In the genomic region with DNA sequence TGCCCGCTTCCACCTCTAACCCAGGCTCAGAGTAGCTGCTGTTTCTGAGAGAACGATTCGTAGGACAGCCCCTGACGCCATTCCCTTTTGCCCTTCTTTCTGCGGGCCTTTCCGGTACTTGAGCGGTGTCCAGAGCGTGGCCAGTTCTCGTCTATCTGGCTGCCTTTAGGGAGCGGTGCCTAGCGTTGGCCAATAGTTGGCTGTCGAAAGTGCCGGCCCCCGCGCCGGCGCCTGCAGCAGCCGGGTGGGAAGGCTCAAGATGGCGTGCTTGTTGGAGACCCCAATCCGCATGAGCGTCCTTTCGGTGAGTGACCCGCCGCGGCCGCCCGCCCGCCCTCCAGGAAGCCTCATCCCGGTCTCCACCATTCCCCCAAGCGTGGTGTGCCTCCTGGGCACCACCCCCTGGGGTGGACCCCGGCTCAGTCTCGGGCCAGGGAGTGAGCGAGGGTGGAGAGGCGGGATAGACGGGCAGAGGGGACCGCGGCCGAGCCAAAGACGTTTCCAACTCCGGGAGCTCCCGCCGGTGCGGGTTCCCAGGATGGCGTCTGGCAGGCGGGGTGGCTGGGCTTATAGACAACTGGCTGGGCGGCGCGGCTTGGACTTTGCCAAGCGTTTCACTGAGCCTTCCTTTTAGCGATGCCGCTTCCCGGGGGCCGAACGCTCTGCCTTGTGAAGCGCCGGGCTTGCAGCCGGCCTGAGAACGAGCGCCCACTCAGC, we compare ENCODE assay signal across 1 cellular context.
TF ChIP-seq lines count a peak whose summit lies in the region.

A gene with protein sequence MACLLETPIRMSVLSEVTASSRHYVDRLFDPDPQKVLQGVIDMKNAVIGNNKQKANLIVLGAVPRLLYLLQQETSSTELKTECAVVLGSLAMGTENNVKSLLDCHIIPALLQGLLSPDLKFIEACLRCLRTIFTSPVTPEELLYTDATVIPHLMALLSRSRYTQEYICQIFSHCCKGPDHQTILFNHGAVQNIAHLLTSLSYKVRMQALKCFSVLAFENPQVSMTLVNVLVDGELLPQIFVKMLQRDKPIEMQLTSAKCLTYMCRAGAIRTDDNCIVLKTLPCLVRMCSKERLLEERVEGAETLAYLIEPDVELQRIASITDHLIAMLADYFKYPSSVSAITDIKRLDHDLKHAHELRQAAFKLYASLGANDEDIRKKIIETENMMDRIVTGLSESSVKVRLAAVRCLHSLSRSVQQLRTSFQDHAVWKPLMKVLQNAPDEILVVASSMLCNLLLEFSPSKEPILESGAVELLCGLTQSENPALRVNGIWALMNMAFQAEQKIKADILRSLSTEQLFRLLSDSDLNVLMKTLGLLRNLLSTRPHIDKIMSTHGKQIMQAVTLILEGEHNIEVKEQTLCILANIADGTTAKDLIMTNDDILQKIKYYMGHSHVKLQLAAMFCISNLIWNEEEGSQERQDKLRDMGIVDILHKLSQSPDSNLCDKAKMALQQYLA (plus strand): TSS at position 6 of the 717 bp plus-strand sequence. CDS start 254 bp downstream, at position 260.

TF ChIP-seq in HepG2, 621 proteins besides CTCF, POLR2A, EP300 and RAD21 (continued from another document):
- TF ChIP-seq, protein P1, sequence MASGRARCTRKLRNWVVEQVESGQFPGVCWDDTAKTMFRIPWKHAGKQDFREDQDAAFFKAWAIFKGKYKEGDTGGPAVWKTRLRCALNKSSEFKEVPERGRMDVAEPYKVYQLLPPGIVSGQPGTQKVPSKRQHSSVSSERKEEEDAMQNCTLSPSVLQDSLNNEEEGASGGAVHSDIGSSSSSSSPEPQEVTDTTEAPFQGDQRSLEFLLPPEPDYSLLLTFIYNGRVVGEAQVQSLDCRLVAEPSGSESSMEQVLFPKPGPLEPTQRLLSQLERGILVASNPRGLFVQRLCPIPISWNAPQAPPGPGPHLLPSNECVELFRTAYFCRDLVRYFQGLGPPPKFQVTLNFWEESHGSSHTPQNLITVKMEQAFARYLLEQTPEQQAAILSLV (CRISPR knock-in tag; IDR thresholded peaks at IDR 0.05; ENCODE audit: borderline replicate concordance): peak; percentile 73
- TF ChIP-seq ZNF331 (CRISPR knock-in tag; IDR thresholded peaks at IDR 0.05) (0 out of 2 replicates have a peak, but pooled peaks have one; percentile 3), HOXA3 (CRISPR knock-in tag; IDR thresholded peaks at IDR 0.05) (peak; percentile 93), ZNF354B (CRISPR knock-in tag; IDR thresholded peaks at IDR 0.05) (no peak), RXRA (CRISPR knock-in tag; IDR thresholded peaks at IDR 0.05) (peak; percentile 60), ZNF510 (CRISPR knock-in tag; IDR thresholded peaks at IDR 0.05; ENCODE audit: low read depth) (peak; percentile 75; the same call in 1 of the 2 replicates), TCF12 (IDR thresholded peaks at IDR 0.05) (no peak), TCF12 (CRISPR knock-in tag; IDR thresholded peaks at IDR 0.05) (no peak), ZSCAN9 (CRISPR knock-in tag; IDR thresholded peaks at IDR 0.05; ENCODE audit: borderline replicate concordance) (peak; percentile 26; the same call in 1 of the 2 replicates), ASH2L (IDR thresholded peaks at IDR 0.05; ENCODE audit: insufficient read length, low read depth, low read length) (peak; percentile 98), RCOR2 (CRISPR knock-in tag; IDR thresholded peaks at IDR 0.05) (no peak), SUZ12 (IDR thresholded peaks at IDR 0.05; ENCODE audit: low read depth, low read length) (no peak), MXI1 (IDR thresholded peaks at IDR 0.05; ENCODE audit: borderline replicate concordance, low read depth, low read length) (no peak; the same call in 2 of the 3 replicates), HNRNPLL (IDR thresholded peaks at IDR 0.05; ENCODE audit: low read depth, low read length, poor library complexity, severe bottlenecking) (peak; percentile 90), CENPX (CRISPR knock-in tag; IDR thresholded peaks at IDR 0.05) (no peak), NR2F2 (IDR thresholded peaks at IDR 0.05; ENCODE audit: borderline replicate concordance, low read depth) (no peak), SIX4 (CRISPR knock-in tag; IDR thresholded peaks at IDR 0.05) (peak; percentile 10; the same call in 1 of the 2 replicates)
- TF ChIP-seq, protein P2, sequence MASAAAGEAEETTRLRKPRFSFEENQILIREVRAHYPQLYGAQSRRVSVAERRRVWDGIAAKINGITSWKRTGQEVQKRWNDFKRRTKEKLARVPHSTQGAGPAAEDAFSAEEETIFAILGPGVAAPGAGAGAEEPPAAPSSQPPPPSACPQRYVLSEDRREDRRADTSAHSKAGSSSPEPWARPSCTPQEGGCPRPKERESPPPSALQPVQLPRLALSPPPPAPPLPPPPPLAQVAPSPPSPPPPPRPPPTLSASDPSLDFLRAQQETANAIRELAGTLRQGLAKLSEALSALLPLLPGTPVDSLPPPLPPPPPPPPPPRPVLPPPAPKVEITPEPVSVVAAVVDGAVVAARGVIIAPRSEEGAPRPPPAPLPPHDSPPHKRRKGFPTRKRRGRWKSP (CRISPR knock-in tag; IDR thresholded peaks at IDR 0.05): peak; percentile 65
- TF ChIP-seq, protein P3, sequence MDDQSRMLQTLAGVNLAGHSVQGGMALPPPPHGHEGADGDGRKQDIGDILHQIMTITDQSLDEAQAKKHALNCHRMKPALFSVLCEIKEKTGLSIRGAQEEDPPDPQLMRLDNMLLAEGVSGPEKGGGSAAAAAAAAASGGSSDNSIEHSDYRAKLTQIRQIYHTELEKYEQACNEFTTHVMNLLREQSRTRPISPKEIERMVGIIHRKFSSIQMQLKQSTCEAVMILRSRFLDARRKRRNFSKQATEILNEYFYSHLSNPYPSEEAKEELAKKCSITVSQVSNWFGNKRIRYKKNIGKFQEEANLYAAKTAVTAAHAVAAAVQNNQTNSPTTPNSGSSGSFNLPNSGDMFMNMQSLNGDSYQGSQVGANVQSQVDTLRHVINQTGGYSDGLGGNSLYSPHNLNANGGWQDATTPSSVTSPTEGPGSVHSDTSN (CRISPR knock-in tag; IDR thresholded peaks at IDR 0.05; ENCODE audit: borderline replicate concordance): no peak
TF ChIP-seq in HepG2: peak in this region for 244.
